ENCODE assay signal across 8 cellular contexts in the genomic region with DNA sequence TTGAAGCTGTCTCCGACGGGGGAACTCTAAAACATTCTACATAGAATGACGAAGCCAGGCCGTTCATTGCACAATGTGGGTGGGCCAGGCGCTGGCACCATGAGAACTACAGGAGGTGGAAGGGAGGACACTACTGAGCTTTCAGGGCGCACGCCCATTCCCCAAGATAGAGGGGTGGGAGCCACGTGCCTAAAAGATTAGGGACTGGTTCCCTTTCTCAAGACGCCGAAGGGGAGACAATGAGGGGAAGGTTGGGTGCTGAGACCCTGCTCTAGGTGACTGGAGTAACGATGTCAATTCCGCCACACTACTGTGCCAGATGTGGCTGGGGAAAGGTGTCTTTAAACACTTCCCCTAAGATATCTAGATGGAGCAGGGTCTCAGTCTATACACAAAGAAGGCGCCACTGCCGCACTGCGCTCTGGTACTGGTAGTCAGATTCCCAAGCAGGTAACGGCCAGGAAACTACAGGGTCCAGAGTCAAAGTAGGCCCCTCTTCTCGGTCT. TPM values are rescaled to one million over a fixed set of nuclear protein-coding genes. Genes with fewer than 3 reads are reported as not detected.
DNase-seq lines count a peak whose midpoint lies in the region; ATAC-seq and FAIRE-seq lines count a peak whose summit lies in the region.

No MANE protein-coding gene starts in this region.

- H3K4me3 ChIP-seq in iPS-11a (ENCODE audit: low read depth, low read length), result peak overlapping the region; percentile 100
- H3K4me3 ChIP-seq in small intestine (ENCODE audit: low read depth in 1 of 2, low read length in 2 of 2), result peak overlapping the region; percentile 94 to 95

- peak overlapping the region; percentile 63 for H3K27ac ChIP-seq in angular gyrus (ENCODE audit: low read depth, low read length)
- peak overlapping the region in 1 of 2 donors; percentile 98 for H3K27ac ChIP-seq in small intestine (ENCODE audit: low read depth in 1 of 2, low read length in 1 of 2)

- no peaks in the 10 kb centered on the region for H3K36me3 ChIP-seq in small intestine (ENCODE audit: control insufficient read depth in 2 of 2, insufficient read depth in 2 of 2, low read length in 2 of 2)

- H3K9me3 ChIP-seq in small intestine (ENCODE audit: control insufficient read depth, low read depth), result no peaks in the 10 kb centered on the region

- ATAC-seq in GM19455 (IDR thresholded peaks at IDR 0.05; ENCODE audit: unreplicated experiment), result no peak

- peaks cover 4 to 25% of the 10 kb centered on the region in 2 donors for H3K4me1 ChIP-seq in small intestine (ENCODE audit: control insufficient read depth in 2 of 2, insufficient read depth in 1 of 2, low read depth in 1 of 2, low read length in 1 of 2)

- FAIRE-seq in small intestine (lab: Jason Lieb, UNC), result no peak

- WGBS in small intestine, 3 donors, result 0 to 1% (median 1%) methylated on average over 16 to 17 of the region's 17 CpGs

- DNase-seq in NK-92 treated with Interleukin-12 subunit alpha and Interleukin-12 subunit beta, amount 100 ng/mL, for 24 hours (lab: John Stamatoyannopoulos, UW), result peak; percentile 55
- DNase-seq in NK-92 (lab: John Stamatoyannopoulos, UW; ENCODE audit: unreplicated experiment) (no peak), LoVo (ENCODE audit: low spot score) (peak; percentile 26), small intestine (peak; percentile 25), NCI-H510A (lab: John Stamatoyannopoulos, UW) (no peak)

- H3K27me3 ChIP-seq in small intestine (ENCODE audit: control insufficient read depth in 2 of 2, insufficient read depth in 2 of 2, low read length in 2 of 2), result no peaks in the 10 kb centered on the region

RNA-seq across cellular contexts. Expression of a gene that starts 0.8 kb away (rescaled TPM):
- polyA plus RNA-seq in small intestine, result 100 to 1,000 TPM; 167 to 187 (median 180) TPM

RNA-seq across cellular contexts. Expression of a gene that starts 23.5 kb away (rescaled TPM):
- 10 to 100 TPM in 2 of 3 donors, 1 to 10 TPM in 1; 7.6 to 17.9 (median 14.5) TPM for polyA plus RNA-seq in small intestine

RNA-seq across cellular contexts. Expression of a gene that starts 40.4 kb away (rescaled TPM):
- 10 to 100 TPM; 19.7 to 22.4 (median 20.2) TPM for polyA plus RNA-seq in small intestine

Comparison
In these comparisons a context has a peak if more than half of its experiments do, and no peak if none do; other contexts are left out.
1. DNase-seq: peak in NK-92 treated with Interleukin-12 subunit alpha and Interleukin-12 subunit beta, amount 100 ng/mL, for 24 hours (single experiment), LoVo (single experiment) and small intestine (single experiment); none in NK-92 (single experiment) and NCI-H510A (single experiment).